ENCODE assay signal across 2 cellular contexts in genomic region chr11:107821199-107821926, GRCh38.
TF ChIP-seq lines count a peak whose summit lies in the region.

No MANE protein-coding gene starts in this region.

TF ChIP-seq in IMR-90, 13 proteins besides CTCF, POLR2A, EP300 and RAD21:
- TF ChIP-seq MAZ (IDR thresholded peaks at IDR 0.05; ENCODE audit: borderline replicate concordance, low read depth, low read length) (peak; percentile 16; the same call in 1 of the 2 replicates), BHLHE40 (IDR thresholded peaks at IDR 0.05; ENCODE audit: low read depth, low read length) (no peak)

TF ChIP-seq in HepG2, 621 proteins besides CTCF, POLR2A, EP300 and RAD21:
- TF ChIP-seq KLF9 (CRISPR knock-in tag; IDR thresholded peaks at IDR 0.05; ENCODE audit: low read depth): no peak
- 0 out of 2 replicates have a peak, but pooled peaks have one; percentile 35 for TF ChIP-seq ATF7 (IDR thresholded peaks at IDR 0.05)
- TF ChIP-seq ATF7 (CRISPR knock-in tag; IDR thresholded peaks at IDR 0.05): no peak
